In the genomic region with DNA sequence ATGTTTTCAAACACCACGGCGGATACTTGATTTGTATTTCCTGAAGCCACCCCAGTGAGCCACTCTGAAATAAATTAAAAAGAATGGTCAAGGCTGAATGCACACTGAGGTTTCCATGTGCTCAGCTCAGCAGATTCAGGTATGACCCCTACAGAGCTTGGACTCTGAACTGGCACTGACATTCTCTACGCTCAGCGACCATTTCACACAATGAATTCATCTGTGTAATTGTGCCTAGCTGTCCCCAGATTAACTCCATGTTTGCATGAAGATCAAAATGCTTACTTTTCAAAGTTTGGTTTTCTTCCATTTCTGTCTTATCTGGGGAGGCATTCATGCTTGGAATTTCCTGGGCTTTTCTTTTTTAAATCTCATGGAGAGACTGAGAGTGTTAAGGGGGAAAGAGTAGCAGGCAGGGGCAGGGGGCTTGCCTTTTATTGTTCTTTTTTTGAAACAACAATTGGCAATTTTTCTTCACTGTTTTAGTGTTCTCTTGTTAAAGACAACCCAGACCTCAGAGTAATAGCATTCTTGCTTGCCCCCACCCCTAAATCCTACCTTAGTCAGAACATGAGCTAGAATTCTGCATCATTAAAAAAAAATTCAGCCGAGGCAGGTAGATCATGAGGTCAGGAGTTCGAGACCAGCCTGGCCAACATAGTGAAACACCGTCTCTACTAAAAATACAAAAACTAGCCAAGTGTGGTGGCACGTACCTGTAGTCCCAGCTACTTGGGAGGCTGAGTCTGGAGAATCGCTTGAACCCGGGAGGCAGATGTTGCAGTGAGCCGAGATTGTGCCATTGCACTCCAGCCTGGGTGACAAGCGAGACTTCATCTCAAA, we compare ENCODE assay signal across 1 cellular context.
TF ChIP-seq lines count a peak whose summit lies in the region.

No MANE protein-coding gene starts in this region.

TF ChIP-seq in HepG2, 621 proteins besides CTCF, POLR2A, EP300 and RAD21 (continued from another document):
- TF ChIP-seq, protein P1, sequence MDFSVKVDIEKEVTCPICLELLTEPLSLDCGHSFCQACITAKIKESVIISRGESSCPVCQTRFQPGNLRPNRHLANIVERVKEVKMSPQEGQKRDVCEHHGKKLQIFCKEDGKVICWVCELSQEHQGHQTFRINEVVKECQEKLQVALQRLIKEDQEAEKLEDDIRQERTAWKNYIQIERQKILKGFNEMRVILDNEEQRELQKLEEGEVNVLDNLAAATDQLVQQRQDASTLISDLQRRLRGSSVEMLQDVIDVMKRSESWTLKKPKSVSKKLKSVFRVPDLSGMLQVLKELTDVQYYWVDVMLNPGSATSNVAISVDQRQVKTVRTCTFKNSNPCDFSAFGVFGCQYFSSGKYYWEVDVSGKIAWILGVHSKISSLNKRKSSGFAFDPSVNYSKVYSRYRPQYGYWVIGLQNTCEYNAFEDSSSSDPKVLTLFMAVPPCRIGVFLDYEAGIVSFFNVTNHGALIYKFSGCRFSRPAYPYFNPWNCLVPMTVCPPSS (IDR thresholded peaks at IDR 0.05), result no peak
- peak; percentile 71 for TF ChIP-seq KAT8 (CRISPR knock-in tag; IDR thresholded peaks at IDR 0.05)
- TF ChIP-seq RBFOX2 (IDR thresholded peaks at IDR 0.05; ENCODE audit: low read depth, low read length), result 0 out of 2 replicates have a peak, but pooled peaks have one; percentile 24
- no peak for TF ChIP-seq JUND (CRISPR knock-in tag; IDR thresholded peaks at IDR 0.05)
- no peak for TF ChIP-seq ZFP41 (CRISPR knock-in tag; IDR thresholded peaks at IDR 0.05; ENCODE audit: borderline replicate concordance)
- no peak for TF ChIP-seq PRPF4 (IDR thresholded peaks at IDR 0.05; ENCODE audit: low read depth, low read length, poor library complexity, severe bottlenecking)
- no peak for TF ChIP-seq ZNF546 (CRISPR knock-in tag; conservative IDR thresholded peaks at IDR 0.05)
- TF ChIP-seq DMAP1 (CRISPR knock-in tag; IDR thresholded peaks at IDR 0.05), result 0 out of 2 replicates have a peak, but pooled peaks have one; percentile 64
- TF ChIP-seq HDAC1 (CRISPR knock-in tag; IDR thresholded peaks at IDR 0.05), result peak; percentile 65
- TF ChIP-seq SOX13 (IDR thresholded peaks at IDR 0.05), result peak; percentile 72; the same call in 1 of the 2 replicates
- peak in 1 of 2 experiments; percentile 94; a peak in 2 of 4 replicates for TF ChIP-seq SOX13 (CRISPR knock-in tag; conservative IDR thresholded peaks at IDR 0.05 in 1 of 2, IDR thresholded peaks at IDR 0.05 in 1 of 2)
- no peak for TF ChIP-seq FUBP1 (CRISPR knock-in tag; IDR thresholded peaks at IDR 0.05; ENCODE audit: borderline replicate concordance)
- TF ChIP-seq ZNF124 (CRISPR knock-in tag; IDR thresholded peaks at IDR 0.05), result no peak
- TF ChIP-seq TRIM24 (CRISPR knock-in tag; IDR thresholded peaks at IDR 0.05), result no peak
- no peak for TF ChIP-seq CENPX (CRISPR knock-in tag; IDR thresholded peaks at IDR 0.05)
- no peak for TF ChIP-seq ZNF121 (CRISPR knock-in tag; IDR thresholded peaks at IDR 0.05)
- no peak for TF ChIP-seq ONECUT2 (CRISPR knock-in tag; IDR thresholded peaks at IDR 0.05)
- TF ChIP-seq GTF3A (CRISPR knock-in tag; conservative IDR thresholded peaks at IDR 0.05), result no peak
- TF ChIP-seq PAF1 (CRISPR knock-in tag; IDR thresholded peaks at IDR 0.05), result no peak
- peak; percentile 71 for TF ChIP-seq GATAD2A (CRISPR knock-in tag; IDR thresholded peaks at IDR 0.05)
- TF ChIP-seq, protein P2, sequence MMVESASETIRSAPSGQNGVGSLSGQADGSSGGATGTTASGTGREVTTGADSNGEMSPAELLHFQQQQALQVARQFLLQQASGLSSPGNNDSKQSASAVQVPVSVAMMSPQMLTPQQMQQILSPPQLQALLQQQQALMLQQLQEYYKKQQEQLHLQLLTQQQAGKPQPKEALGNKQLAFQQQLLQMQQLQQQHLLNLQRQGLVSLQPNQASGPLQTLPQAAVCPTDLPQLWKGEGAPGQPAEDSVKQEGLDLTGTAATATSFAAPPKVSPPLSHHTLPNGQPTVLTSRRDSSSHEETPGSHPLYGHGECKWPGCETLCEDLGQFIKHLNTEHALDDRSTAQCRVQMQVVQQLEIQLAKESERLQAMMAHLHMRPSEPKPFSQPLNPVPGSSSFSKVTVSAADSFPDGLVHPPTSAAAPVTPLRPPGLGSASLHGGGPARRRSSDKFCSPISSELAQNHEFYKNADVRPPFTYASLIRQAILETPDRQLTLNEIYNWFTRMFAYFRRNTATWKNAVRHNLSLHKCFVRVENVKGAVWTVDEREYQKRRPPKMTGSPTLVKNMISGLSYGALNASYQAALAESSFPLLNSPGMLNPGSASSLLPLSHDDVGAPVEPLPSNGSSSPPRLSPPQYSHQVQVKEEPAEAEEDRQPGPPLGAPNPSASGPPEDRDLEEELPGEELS (CRISPR knock-in tag; IDR thresholded peaks at IDR 0.05), result peak; percentile 76
- TF ChIP-seq RARG (CRISPR knock-in tag; IDR thresholded peaks at IDR 0.05; ENCODE audit: low read depth), result no peak
- no peak for TF ChIP-seq ZNF576 (CRISPR knock-in tag; IDR thresholded peaks at IDR 0.05)
- TF ChIP-seq HOMEZ (CRISPR knock-in tag; IDR thresholded peaks at IDR 0.05; ENCODE audit: low read depth), result 0 out of 2 replicates have a peak, but pooled peaks have one; percentile 32
- TF ChIP-seq ASH2L (IDR thresholded peaks at IDR 0.05; ENCODE audit: insufficient read length, low read depth, low read length), result peak; percentile 61
- 0 out of 4 replicates have a peak, but pooled peaks of 1 of the 2 experiments have one; percentile 17 for TF ChIP-seq NR2F1 (CRISPR knock-in tag; IDR thresholded peaks at IDR 0.05)
- TF ChIP-seq NFYC (CRISPR knock-in tag; IDR thresholded peaks at IDR 0.05), result no peak
- TF ChIP-seq HDAC2 (CRISPR knock-in tag; IDR thresholded peaks at IDR 0.05), result peak; percentile 84
- no peak for TF ChIP-seq JARID2 (CRISPR knock-in tag; IDR thresholded peaks at IDR 0.05; ENCODE audit: insufficient replicate concordance)
- peak; percentile 63 for TF ChIP-seq MED1 (CRISPR knock-in tag; IDR thresholded peaks at IDR 0.05)
- peak; percentile 87 for TF ChIP-seq NCOR1 (IDR thresholded peaks at IDR 0.05; ENCODE audit: borderline replicate concordance, low read length)
- peak; percentile 90 for TF ChIP-seq ZNF652 (CRISPR knock-in tag; IDR thresholded peaks at IDR 0.05; ENCODE audit: borderline replicate concordance, low read depth)
- peak; percentile 63 for TF ChIP-seq RARA (CRISPR knock-in tag; IDR thresholded peaks at IDR 0.05)
- TF ChIP-seq REL (CRISPR knock-in tag; conservative IDR thresholded peaks at IDR 0.05), result no peak
- TF ChIP-seq ZBTB43 (CRISPR knock-in tag; conservative IDR thresholded peaks at IDR 0.05), result peak; percentile 55; the same call in 1 of the 2 replicates
- peak; percentile 70; the same call in 1 of the 2 replicates for TF ChIP-seq ZNF264 (CRISPR knock-in tag; IDR thresholded peaks at IDR 0.05)
- peak; percentile 85; the same call in 1 of the 2 replicates for TF ChIP-seq GFI1 (CRISPR knock-in tag; IDR thresholded peaks at IDR 0.05; ENCODE audit: borderline replicate concordance)
- TF ChIP-seq PITX1 (CRISPR knock-in tag; IDR thresholded peaks at IDR 0.05), result peak; percentile 95
- peak; percentile 71 for TF ChIP-seq ISL2 (CRISPR knock-in tag; IDR thresholded peaks at IDR 0.05)
- peak; percentile 84 to 92 for TF ChIP-seq MAFK (conservative IDR thresholded peaks at IDR 0.05 in 1 of 2, IDR thresholded peaks at IDR 0.05 in 1 of 2; ENCODE audit: low read length in 2 of 2)
- 0 out of 2 replicates have a peak, but pooled peaks have one; percentile 10 for TF ChIP-seq RELA (CRISPR knock-in tag; IDR thresholded peaks at IDR 0.05)
